In genomic region chr4:74682567-74683359, GRCh38 we compare ENCODE assay signal across 10 cellular contexts.
DNase-seq lines count a peak whose midpoint lies in the region; ATAC-seq, FAIRE-seq and TF ChIP-seq lines count a peak whose summit lies in the region.
"Had no signal": no experiment of that assay in that cellular context is flagged by ENCODE, and none has a peak within 500 bp of the region (broad histone marks: within the 10 kb centered on the region; RNA-seq: fewer than 3 reads in every experiment).

No MANE protein-coding gene starts in this region.

- no peak for TF ChIP-seq CTCF in AG10803 (conservative IDR thresholded peaks at IDR 0.05; ENCODE audit: low read length)

- no peak for ATAC-seq in HG03521 (IDR thresholded peaks at IDR 0.05; ENCODE audit: unreplicated experiment)
- no peak for ATAC-seq in sciatic nerve
- ATAC-seq: heart left ventricle had no signal

- DNase-seq in AG10803 (ENCODE audit: low read depth) (peak; percentile 89), HTR-8/SVneo (ENCODE audit: insufficient read length, low spot score) (peak; percentile 14), astrocyte of the hippocampus (ENCODE audit: low read depth, low spot score) (peak; percentile 94), left kidney (ENCODE audit: low read depth, low spot score) (peak; percentile 37), SIG-M5 (lab: John Stamatoyannopoulos, UW) (no peak), sciatic nerve (ENCODE audit: low spot score) (no peak), NCI-H748 (lab: John Stamatoyannopoulos, UW; ENCODE audit: unreplicated experiment) (no peak)

- no peak overlapping the region for H3K4me3 ChIP-seq in AG10803 (ENCODE audit: low read length)
- H3K4me3 ChIP-seq: heart left ventricle had no signal

- no peak for FAIRE-seq in HTR-8/SVneo (lab: Jason Lieb, UNC)
- FAIRE-seq: G401.6 had no signal

- intact Hi-C loops in sciatic nerve (cut with DNase I), result loop anchor here (5.0 kb wide), 1 partner anchor 315 kb away; the partner anchor contains the start of gene EREG

Comparison
In these comparisons a context has a peak if more than half of its experiments do, and no peak if none do; other contexts are left out.
1. DNase-seq: peak in AG10803 (single experiment), HTR-8/SVneo (single experiment), astrocyte of the hippocampus (single experiment) and left kidney (single experiment); none in SIG-M5 (single experiment), sciatic nerve (single experiment) and NCI-H748 (single experiment).